ENCODE assay signal across 7 cellular contexts in the genomic region with DNA sequence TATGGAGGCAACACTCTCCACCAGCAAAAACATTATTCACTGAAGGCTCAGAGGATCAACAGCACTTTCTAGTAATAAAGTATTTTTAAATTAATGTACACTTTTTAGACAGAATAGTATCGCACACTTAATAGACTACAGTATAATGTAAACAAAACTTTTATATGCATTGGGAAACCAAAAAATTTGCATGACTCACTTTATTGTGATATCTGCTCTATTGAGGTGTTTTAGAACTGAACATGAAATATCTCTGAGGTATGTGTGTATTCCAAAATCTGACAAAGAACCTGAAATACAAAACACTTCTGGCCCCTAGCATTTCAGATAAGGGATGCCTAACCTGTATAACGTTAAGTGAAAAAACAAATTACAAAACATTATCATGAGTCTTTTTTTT.
"Had no signal": no experiment of that assay in that cellular context is flagged by ENCODE, and none has a peak within 500 bp of the region (broad histone marks: within the 10 kb centered on the region; RNA-seq: fewer than 3 reads in every experiment).

No MANE protein-coding gene starts in this region.

- H2AFZ ChIP-seq: GM23248 had no signal

- ATAC-seq: K562 had no signal

- FAIRE-seq: K562 had no signal

- H3K9ac ChIP-seq: GM23248 had no signal

- DNase-seq: GM23248, GOT3, H7, HCEC 1CT, IMR-90 had no signal

- H3K27ac ChIP-seq: GM23248, HL-60 had no signal

- H3K4me3 ChIP-seq: GM23248, K562 had no signal
